In genomic region chr1:39128126-39128525, GRCh38 we compare ENCODE assay signal across 20 cellular contexts.
DNase-seq lines count a peak whose midpoint lies in the region; ATAC-seq and TF ChIP-seq lines count a peak whose summit lies in the region.
"Had no signal": no experiment of that assay in that cellular context is flagged by ENCODE, and none has a peak within 500 bp of the region (broad histone marks: within the 10 kb centered on the region; RNA-seq: fewer than 3 reads in every experiment).

No MANE protein-coding gene starts in this region.

- no peak overlapping the region for H3K4me3 Mint-ChIP-seq in nephron progenitor cell
- no peak overlapping the region for H3K4me3 Mint-ChIP-seq in activated T-cell treated with anti-CD3 and anti-CD28 coated beads, Interleukin-2, amount 50 U/mL, for 24 hours
- H3K4me3 Mint-ChIP-seq: activated B cell treated with CpG ODN at 0.5 μM for 24 hours; activated naive CD8-positive, alpha-beta T cell treated with anti-CD3 and anti-CD28 coated beads, Interleukin-2, amount 50 U/mL, for 24 hours; activated T-helper 1 cell treated with anti-CD3 and anti-CD28 coated beads, Interleukin-12 subunit alpha, Interleukin-12 subunit beta, Interleukin-2, Interleukin-4 antibody, amounts not matched to agents 30 ng/mL and 10 ng/mL and 1 ng/mL, durations not matched to agents 14 hours and 24 hours and 36 hours; central memory CD8-positive, alpha-beta T cell; endodermal cell; naive B cell; stimulated activated naive B cell treated with anti-CD40 and anti-IgM and Interleukin-4, amounts not matched to agents 10 μg/mL and 1 μg/mL and 100 μg/mL, for 72 hours had no signal

- H3K4me1 ChIP-seq in RWPE2 (ENCODE audit: insufficient read depth, poor library complexity, severe bottlenecking) (peaks cover 82% of the 10 kb centered on the region), transverse colon (peaks cover 25 to 62% (median 48%) of the 10 kb centered on the region in 4 donors)

- intact Hi-C loops in dorsolateral prefrontal cortex (cut with DNase I) (no loop called here), transverse colon (cut with DNase I; ENCODE audit: low total_unique reads) (no loop called here)

- no peak for TF ChIP-seq CTCF in RWPE2 (IDR thresholded peaks at IDR 0.05; ENCODE audit: poor library complexity, severe bottlenecking)
- TF ChIP-seq CTCF in dorsolateral prefrontal cortex (IDR thresholded peaks at IDR 0.05 in 54 of 56, conservative IDR thresholded peaks at IDR 0.05 in 2 of 56; ENCODE audit: low read depth in 1 of 56, partially characterized antibody in 56 of 56): no peak
- TF ChIP-seq CTCF in nephron progenitor cell (IDR thresholded peaks at IDR 0.05): no peak
- TF ChIP-seq CTCF in transverse colon (IDR thresholded peaks at IDR 0.05): no peak

- H3K9me3 ChIP-seq in RWPE2 (ENCODE audit: severe bottlenecking): no peaks in the 10 kb centered on the region
- no peaks in the 10 kb centered on the region for H3K9me3 ChIP-seq in transverse colon
- H3K9me3 ChIP-seq: psoas muscle had no signal

- H3K27ac ChIP-seq in RWPE2 (ENCODE audit: poor library complexity, severe bottlenecking): peak overlapping the region; percentile 95
- peak overlapping the region in 47 of 59 donors; percentile 7 to 83 (median 58) for H3K27ac ChIP-seq in dorsolateral prefrontal cortex
- peak overlapping the region; percentile 75 to 86 (median 78) for H3K27ac ChIP-seq in transverse colon
- H3K27ac ChIP-seq: psoas muscle had no signal

- no peaks in the 10 kb centered on the region for H3K27me3 ChIP-seq in RWPE2 (ENCODE audit: insufficient read depth, poor library complexity, severe bottlenecking)
- H3K27me3 ChIP-seq in dorsolateral prefrontal cortex: no peaks in the 10 kb centered on the region
- H3K27me3 ChIP-seq in transverse colon: no peaks in the 10 kb centered on the region

- H3K36me3 ChIP-seq in RWPE2 (ENCODE audit: low read depth): peaks cover 26% of the 10 kb centered on the region
- H3K36me3 ChIP-seq in transverse colon: no peaks in the 10 kb centered on the region

- H3K4me1 Mint-ChIP-seq in nephron progenitor cell: peaks cover 65% of the 10 kb centered on the region
- peaks cover 4% of the 10 kb centered on the region for H3K4me1 Mint-ChIP-seq in activated T-cell treated with anti-CD3 and anti-CD28 coated beads, Interleukin-2, amount 50 U/mL, for 24 hours (ENCODE audit: low read depth)
- H3K4me1 Mint-ChIP-seq: activated B cell treated with CpG ODN at 0.5 μM for 24 hours; central memory CD8-positive, alpha-beta T cell; naive B cell had no signal

- H3K4me3 ChIP-seq in RWPE2 (ENCODE audit: severe bottlenecking) (no peak overlapping the region), dorsolateral prefrontal cortex (no peak overlapping the region), transverse colon (no peak overlapping the region)
- H3K4me3 ChIP-seq: lung, psoas muscle had no signal

- H3K27me3 Mint-ChIP-seq in nephron progenitor cell (ENCODE audit: low read depth, poor library complexity): no peaks in the 10 kb centered on the region
- no peaks in the 10 kb centered on the region for H3K27me3 Mint-ChIP-seq in activated T-cell treated with anti-CD3 and anti-CD28 coated beads, Interleukin-2, amount 50 U/mL, for 24 hours
- H3K27me3 Mint-ChIP-seq: activated B cell treated with CpG ODN at 0.5 μM for 24 hours; activated naive CD8-positive, alpha-beta T cell treated with anti-CD3 and anti-CD28 coated beads, Interleukin-2, amount 50 U/mL, for 24 hours; central memory CD8-positive, alpha-beta T cell; naive B cell; stimulated activated naive B cell treated with anti-CD40 and anti-IgM and Interleukin-4, amounts not matched to agents 10 μg/mL and 1 μg/mL and 100 μg/mL, for 72 hours had no signal

- no peaks in the 10 kb centered on the region for H3K9me3 Mint-ChIP-seq in nephron progenitor cell
- H3K9me3 Mint-ChIP-seq in activated T-cell treated with anti-CD3 and anti-CD28 coated beads, Interleukin-2, amount 50 U/mL, for 24 hours: no peaks in the 10 kb centered on the region
- H3K9me3 Mint-ChIP-seq: activated B cell treated with CpG ODN at 0.5 μM for 24 hours; activated naive CD8-positive, alpha-beta T cell treated with anti-CD3 and anti-CD28 coated beads, Interleukin-2, amount 50 U/mL, for 24 hours; activated T-helper 1 cell treated with anti-CD3 and anti-CD28 coated beads, Interleukin-12 subunit alpha, Interleukin-12 subunit beta, Interleukin-2, Interleukin-4 antibody, amounts not matched to agents 30 ng/mL and 10 ng/mL and 1 ng/mL, durations not matched to agents 14 hours and 24 hours and 36 hours; central memory CD8-positive, alpha-beta T cell; endodermal cell; naive B cell; stimulated activated naive B cell treated with anti-CD40 and anti-IgM and Interleukin-4, amounts not matched to agents 10 μg/mL and 1 μg/mL and 100 μg/mL, for 72 hours had no signal

- DNase-seq in RWPE2 (ENCODE audit: low spot score) (no peak), dorsolateral prefrontal cortex (no peak), nephron progenitor cell (no peak), transverse colon (no peak), HK-2 (ENCODE audit: unreplicated experiment) (no peak)
- DNase-seq in effector CD8-positive, alpha-beta T cell (lab: John Stamatoyannopoulos, UW): no peak
- no peak for DNase-seq in activated T-cell treated with anti-CD3 and anti-CD28 coated beads, Interleukin-2, amount 50 U/mL, for 24 hours
- DNase-seq: activated B cell treated with CpG ODN at 0.5 μM for 24 hours; activated naive CD8-positive, alpha-beta T cell treated with anti-CD3 and anti-CD28 coated beads, Interleukin-2, amount 50 U/mL, for 24 hours; AML-193; COR-L47; endodermal cell; naive B cell; psoas muscle; SHP77; stimulated activated naive B cell treated with anti-CD40 and anti-IgM and Interleukin-4, amounts not matched to agents 10 μg/mL and 1 μg/mL and 100 μg/mL, for 72 hours; T-helper 1 cell had no signal

- no peak for TF ChIP-seq POLR2A in transverse colon (IDR thresholded peaks at IDR 0.05)

- 68% methylated on average over 4 of the region's 4 CpGs; no CpG with 5 or more reads in 1 of the 2 donors for WGBS in transverse colon (ENCODE audit: low coverage in 1 of 2), 2 donors

- in situ Hi-C loops in transverse colon (cut with MboI; ENCODE audit: low pct_ligation_motif_present in 1 of 4, low pct_unique_long_range_greater_than_20kb in 1 of 4, low sequenced_read_pairs in 3 of 4): no loop called here

- ATAC-seq in RWPE2 (ENCODE audit: low read depth): no peak
- ATAC-seq: activated naive CD8-positive, alpha-beta T cell treated with anti-CD3 and anti-CD28 coated beads, Interleukin-2, amount 50 U/mL, for 24 hours; stimulated activated naive B cell treated with anti-CD40 and anti-IgM and Interleukin-4, amounts not matched to agents 10 μg/mL and 1 μg/mL and 100 μg/mL, for 72 hours had no signal

- peaks cover 29% of the 10 kb centered on the region for H3K36me3 Mint-ChIP-seq in nephron progenitor cell (ENCODE audit: low read depth)
- H3K36me3 Mint-ChIP-seq in activated T-cell treated with anti-CD3 and anti-CD28 coated beads, Interleukin-2, amount 50 U/mL, for 24 hours (ENCODE audit: low read depth): peaks cover 2% of the 10 kb centered on the region
- H3K36me3 Mint-ChIP-seq: naive B cell had no signal

- H3K27ac Mint-ChIP-seq in nephron progenitor cell: peak overlapping the region; percentile 96
- H3K27ac Mint-ChIP-seq in activated T-cell treated with anti-CD3 and anti-CD28 coated beads, Interleukin-2, amount 50 U/mL, for 24 hours: no peak overlapping the region
- H3K27ac Mint-ChIP-seq: activated B cell treated with CpG ODN at 0.5 μM for 24 hours; activated naive CD8-positive, alpha-beta T cell treated with anti-CD3 and anti-CD28 coated beads, Interleukin-2, amount 50 U/mL, for 24 hours; activated T-helper 1 cell treated with anti-CD3 and anti-CD28 coated beads, Interleukin-12 subunit alpha, Interleukin-12 subunit beta, Interleukin-2, Interleukin-4 antibody, amounts not matched to agents 30 ng/mL and 10 ng/mL and 1 ng/mL, durations not matched to agents 14 hours and 24 hours and 36 hours; endodermal cell; stimulated activated naive B cell treated with anti-CD40 and anti-IgM and Interleukin-4, amounts not matched to agents 10 μg/mL and 1 μg/mL and 100 μg/mL, for 72 hours had no signal

- TF ChIP-seq EP300 in transverse colon (IDR thresholded peaks at IDR 0.05; ENCODE audit: low read depth): no peak
